Comparison of ENCODE assay signal across 13 cellular contexts in genomic region chr19:11580665-11581418, GRCh38. TPM values are rescaled to one million over a fixed set of nuclear protein-coding genes. Genes with fewer than 3 reads are reported as not detected.
DNase-seq lines count a peak whose midpoint lies in the region; ATAC-seq and TF ChIP-seq lines count a peak whose summit lies in the region.
"Had no signal": no experiment of that assay in that cellular context is flagged by ENCODE, and none has a peak within 500 bp of the region (broad histone marks: within the 10 kb centered on the region; RNA-seq: fewer than 3 reads in every experiment).

No MANE protein-coding gene starts in this region.

- H3K27me3 ChIP-seq in left lung: peaks cover 0 to 16% of the 10 kb centered on the region in 2 donors
- H3K27me3 ChIP-seq: uterus had no signal

- H3K4me1 Mint-ChIP-seq in activated naive CD8-positive, alpha-beta T cell treated with anti-CD3 and anti-CD28 coated beads for 36 hours: peaks cover 26% of the 10 kb centered on the region

- H3K4me3 Mint-ChIP-seq in activated naive CD8-positive, alpha-beta T cell treated with anti-CD3 and anti-CD28 coated beads for 36 hours: peak overlapping the region; percentile 50
- H3K4me3 Mint-ChIP-seq: H9 had no signal

- no peaks in the 10 kb centered on the region for H3K4me1 ChIP-seq in HEK293 (ENCODE audit: control insufficient read depth, insufficient read depth, low read length)
- H3K4me1 ChIP-seq in left lung: peaks cover 0 to 85% of the 10 kb centered on the region in 2 donors
- H3K4me1 ChIP-seq: uterus had no signal

- intact Hi-C loops in left lung (cut with DNase I): loop anchor here in 1 of 2 donors (10.0 kb wide), 1 partner anchor 286 kb away; the partner anchor contains the start of gene TSPAN16

- H3K9me3 Mint-ChIP-seq in activated naive CD8-positive, alpha-beta T cell treated with anti-CD3 and anti-CD28 coated beads for 36 hours: no peaks in the 10 kb centered on the region
- H3K9me3 Mint-ChIP-seq: H9 had no signal

- no peaks in the 10 kb centered on the region for H3K36me3 Mint-ChIP-seq in activated naive CD8-positive, alpha-beta T cell treated with anti-CD3 and anti-CD28 coated beads for 36 hours

- ATAC-seq in left lung (peak; percentile 30), GM21529 (IDR thresholded peaks at IDR 0.05; ENCODE audit: unreplicated experiment) (no peak), GM19463 (IDR thresholded peaks at IDR 0.05; ENCODE audit: unreplicated experiment) (no peak), GM18511 (IDR thresholded peaks at IDR 0.05; ENCODE audit: unreplicated experiment) (no peak)

- no peak for TF ChIP-seq POLR2A in erythroblast (IDR thresholded peaks at IDR 0.05; ENCODE audit: low read length)

- H3K27me3 Mint-ChIP-seq in activated naive CD8-positive, alpha-beta T cell treated with anti-CD3 and anti-CD28 coated beads for 36 hours: no peaks in the 10 kb centered on the region

- H3K27ac ChIP-seq in C4-2B: peak overlapping the region; percentile 80
- H3K27ac ChIP-seq in HEK293 (ENCODE audit: extremely low read depth, low read depth, low read length): no peak overlapping the region
- peak overlapping the region; percentile 55 to 78 for H3K27ac ChIP-seq in left lung
- H3K27ac ChIP-seq: neutrophil had no signal

- H3K36me3 ChIP-seq in HEK293 (ENCODE audit: control insufficient read depth in 2 of 2, insufficient read depth in 1 of 2, low read length in 2 of 2): no peaks in the 10 kb centered on the region
- peaks cover 0 to 9% of the 10 kb centered on the region in 2 donors for H3K36me3 ChIP-seq in left lung
- H3K36me3 ChIP-seq: neutrophil, uterus had no signal

- no peak for TF ChIP-seq CTCF in C4-2B (conservative IDR thresholded peaks at IDR 0.05)
- TF ChIP-seq CTCF in HEK293 (tag by site-specific recombination; IDR thresholded peaks at IDR 0.05): no peak
- TF ChIP-seq CTCF in left lung (IDR thresholded peaks at IDR 0.05): no peak

- H3K9me3 ChIP-seq in HEK293 (ENCODE audit: control insufficient read depth, insufficient read depth, low read depth, low read length): no peaks in the 10 kb centered on the region
- H3K9me3 ChIP-seq in left lung: no peaks in the 10 kb centered on the region
- H3K9me3 ChIP-seq: neutrophil, uterus had no signal

- POLR2A ChIA-PET in HEK293 (lab: Yijun Ruan, JAX): interaction anchor here (0.7 kb wide), 1 partner anchor 59 kb away, joined by 4 read pairs; no protein-coding TSS in a partner anchor

- peak overlapping the region; percentile 79 for H3K27ac Mint-ChIP-seq in activated naive CD8-positive, alpha-beta T cell treated with anti-CD3 and anti-CD28 coated beads for 36 hours

- CTCF ChIA-PET in HEK293 (lab: Yijun Ruan, JAX): interaction anchor here (1.0 to 1.6 kb wide), 2 partner anchors 20 to 199 kb away, joined by 5 to 9 read pairs; no protein-coding TSS in a partner anchor

- DNase-seq in activated naive CD8-positive, alpha-beta T cell treated with anti-CD3 and anti-CD28 coated beads for 36 hours: no peak
- DNase-seq in left lung (no peak), erythroblast (lab: John Stamatoyannopoulos, UW) (no peak)
- DNase-seq: H9, NCI-H187 treated with DMSO at 0.1 percent for 48 hours, uterus had no signal

- H3K4me3 ChIP-seq in HEK293 (ENCODE audit: low read depth, low read length) (no peak overlapping the region), left lung (no peak overlapping the region)
- H3K4me3 ChIP-seq: uterus had no signal

TF ChIP-seq in HEK293, 187 proteins besides CTCF, POLR2A, EP300 and RAD21:
- TF ChIP-seq ZNF19 (tag by site-specific recombination; IDR thresholded peaks at IDR 0.05; ENCODE audit: low read depth) (no peak), REST (tag by site-specific recombination; IDR thresholded peaks at IDR 0.05) (peak; percentile 36; the same call in 1 of the 2 replicates), ZFP3 (tag by site-specific recombination; IDR thresholded peaks at IDR 0.05; ENCODE audit: low read depth) (no peak), ZNF596 (tag by site-specific recombination; IDR thresholded peaks at IDR 0.05) (peak; percentile 49; the same call in 1 of the 2 replicates)
TF ChIP-seq in HEK293: peak in this region for 2.

RNA-seq across cellular contexts. Expression of gene ACP5, which starts 3.4 kb away (rescaled TPM):
- 1 to 10 TPM; 3.4 to 4.3 TPM for total RNA-seq in activated naive CD8-positive, alpha-beta T cell treated with anti-CD3 and anti-CD28 coated beads for 36 hours
- 100 to 1,000 TPM; 242 to 299 TPM for total RNA-seq in left lung

RNA-seq across cellular contexts. Expression of gene ZNF627, which starts 16.4 kb away (rescaled TPM):
- 1 to 10 TPM; 4.7 to 5.5 TPM for total RNA-seq in activated naive CD8-positive, alpha-beta T cell treated with anti-CD3 and anti-CD28 coated beads for 36 hours
- 10 to 100 TPM; 10.5 to 12.3 TPM for total RNA-seq in left lung

RNA-seq across cellular contexts. Expression of gene ELOF1, which starts 21.8 kb away (rescaled TPM):
- 10 to 100 TPM; 63.8 to 69.3 TPM for total RNA-seq in activated naive CD8-positive, alpha-beta T cell treated with anti-CD3 and anti-CD28 coated beads for 36 hours
- total RNA-seq in left lung: 10 to 100 TPM; 50.4 to 53.4 TPM

RNA-seq across cellular contexts. Expression of gene CNN1, which starts 42.2 kb away (rescaled TPM):
- under 1 TPM in 1 of 2 experiments, not detected in 1; 0.36 TPM for total RNA-seq in activated naive CD8-positive, alpha-beta T cell treated with anti-CD3 and anti-CD28 coated beads for 36 hours
- 10 to 100 TPM; 33.1 to 37.0 TPM for total RNA-seq in left lung
- total RNA-seq: activated CD8-positive, alpha-beta memory T cell treated with anti-CD3 and anti-CD28 coated beads for 36 hours had no signal

RNA-seq across cellular contexts. Expression of gene ECSIT, which starts 51.9 kb away (rescaled TPM):
- 10 to 100 TPM; 46.7 to 51.7 TPM for total RNA-seq in activated naive CD8-positive, alpha-beta T cell treated with anti-CD3 and anti-CD28 coated beads for 36 hours
- total RNA-seq in left lung: 10 to 100 TPM; 37.4 to 44.6 TPM

Comparison
In these comparisons a context has a peak if more than half of its experiments do, and no peak if none do; other contexts are left out.
1. RNA of gene ACP5, which starts 3.4 kb away (total RNA-seq): 242 to 299 TPM in left lung; 3.4 to 4.3 TPM in activated naive CD8-positive, alpha-beta T cell treated with anti-CD3 and anti-CD28 coated beads for 36 hours; every median in the first group is over 10 times any median in the second.